ENCODE assay signal across 15 cellular contexts in genomic region chr19:37333457-37333856, GRCh38. TPM values are rescaled to one million over a fixed set of nuclear protein-coding genes. Genes with fewer than 3 reads are reported as not detected.
DNase-seq lines count a peak whose midpoint lies in the region; ATAC-seq and TF ChIP-seq lines count a peak whose summit lies in the region.
"Had no signal": no experiment of that assay in that cellular context is flagged by ENCODE, and none has a peak within 500 bp of the region (broad histone marks: within the 10 kb centered on the region; RNA-seq: fewer than 3 reads in every experiment).

No MANE protein-coding gene starts in this region.

- peaks cover 10% of the 10 kb centered on the region for H3K4me1 ChIP-seq in A673 (ENCODE audit: insufficient read depth, low read length, poor library complexity, severe bottlenecking)

- POLR2A ChIA-PET in A673 (lab: Charles Lee; ENCODE audit: low non-redundant PET), result no interaction called here

- ATAC-seq in HG03108 (IDR thresholded peaks at IDR 0.05; ENCODE audit: unreplicated experiment) (no peak), GM18870 (IDR thresholded peaks at IDR 0.05; ENCODE audit: unreplicated experiment) (no peak)

- H3K27ac ChIP-seq in A673 (ENCODE audit: low read depth, low read length, poor library complexity, severe bottlenecking), result no peak overlapping the region
- H3K27ac ChIP-seq: SK-N-MC had no signal

- H3K4me3 ChIP-seq in A673 (ENCODE audit: low read depth, low read length, poor library complexity, severe bottlenecking), result no peak overlapping the region
- H3K4me3 ChIP-seq in cardiac fibroblast (replicated peaks in 1 of 2; ENCODE audit: low read depth in 2 of 2, low read length in 2 of 2), result no peak overlapping the region

- CTCF ChIA-PET in A673 (lab: Charles Lee), result no interaction called here

- in situ Hi-C loops in KBM-7 (cut with MboI; ENCODE audit: low pct_unique_long_range_greater_than_20kb, low sequenced_read_pairs), result no loop called here

- no TSS peak for BruUV-seq in A673 (replicated peaks; lab: Mats Ljungman, UMichigan)

- intact Hi-C loops in A673 (cut with micrococcal nuclease; ENCODE audit: unreplicated experiment), result no loop called here

- DNase-seq in A673 (ENCODE audit: low spot score), result peak; percentile 26
- DNase-seq in EH (ENCODE audit: low read depth), result peak; percentile 25
- DNase-seq in cardiac fibroblast (ENCODE audit: low read depth in 2 of 2), result peak; percentile 19 to 53
- DNase-seq in lung microvascular endothelial cell (ENCODE audit: low read depth in 2 of 2), result peak; percentile 50 to 73
- no peak for DNase-seq in NCI-H1436 treated with DMSO at 0.1 percent for 48 hours (lab: John Stamatoyannopoulos, UW)
- DNase-seq in KBM-7, result no peak
- DNase-seq: activated T-cell treated with anti-CD3 and anti-CD28 coated beads, Interleukin-2, amount 50 U/mL, for 72 hours; body of pancreas; COR-L47; esophagus squamous epithelium; NCI-H2107 had no signal

- no peaks in the 10 kb centered on the region for H3K27me3 ChIP-seq in A673 (replicated peaks; ENCODE audit: insufficient read depth, low read depth, low read length, poor library complexity)
- H3K27me3 ChIP-seq: body of pancreas, esophagus squamous epithelium, right atrium auricular region had no signal

- no peak for TF ChIP-seq CTCF in A673 (conservative IDR thresholded peaks at IDR 0.05; ENCODE audit: low read depth, low read length)
- no peak for TF ChIP-seq CTCF in cardiac fibroblast (IDR thresholded peaks at IDR 0.05; ENCODE audit: low read depth, low read length)

- H3K9me3 ChIP-seq in A673 (ENCODE audit: low read depth, low read length, poor library complexity, severe bottlenecking), result peaks cover 6% of the 10 kb centered on the region
- H3K9me3 ChIP-seq: body of pancreas, esophagus squamous epithelium, right atrium auricular region had no signal

- no peaks in the 10 kb centered on the region for H3K36me3 ChIP-seq in A673 (ENCODE audit: insufficient read depth, low read length, poor library complexity, severe bottlenecking)

RNA-seq across cellular contexts. Expression of gene ZNF527, which starts 37.4 kb away (rescaled TPM):
- total RNA-seq in A673 (2021) (5.2 and 5.8 TPM in 2 replicates), lung microvascular endothelial cell (3.3 and 3.6 TPM in 2 replicates)

Comparison
In these comparisons a context has a peak if more than half of its experiments do, and no peak if none do; other contexts are left out.
1. DNase-seq: peak in A673 (single experiment), EH (single experiment), cardiac fibroblast (2 of 2) and lung microvascular endothelial cell (2 of 2); none in NCI-H1436 treated with DMSO at 0.1 percent for 48 hours (single experiment) and KBM-7 (single experiment).